ENCODE assay signal across 10 cellular contexts in genomic region chr6:155341130-155341828, GRCh38. TPM values are rescaled to one million over a fixed set of nuclear protein-coding genes. Genes with fewer than 3 reads are reported as not detected.
A peak's percentile ranks its signal among the peaks of the same experiment; 100 is the strongest.
DNase-seq lines count a peak whose midpoint lies in the region; ATAC-seq and TF ChIP-seq lines count a peak whose summit lies in the region.
"Had no signal": no experiment of that assay in that cellular context is flagged by ENCODE, and none has a peak within 500 bp of the region (broad histone marks: within the 10 kb centered on the region; RNA-seq: fewer than 3 reads in every experiment).

No MANE protein-coding gene starts in this region.

- H3K27ac ChIP-seq in endodermal cell (ENCODE audit: low read depth, low read length), result no peak overlapping the region
- H3K27ac ChIP-seq: PC-9 had no signal

- H3K4me1 ChIP-seq in endodermal cell (ENCODE audit: control insufficient read depth, insufficient read depth, low read length), result no peaks in the 10 kb centered on the region

- peak; percentile 67 for ATAC-seq in GM21447 (IDR thresholded peaks at IDR 0.05; ENCODE audit: unreplicated experiment)

- TF ChIP-seq CTCF in endodermal cell (conservative IDR thresholded peaks at IDR 0.05), result no peak
- no peak for TF ChIP-seq CTCF in GM13977 (IDR thresholded peaks at IDR 0.05; ENCODE audit: extremely low read depth, insufficient read depth, missing control alignments)
- no peak for TF ChIP-seq CTCF in chondrocyte (IDR thresholded peaks at IDR 0.05)

- peaks cover 59% of the 10 kb centered on the region for H3K9me3 ChIP-seq in endodermal cell (ENCODE audit: control insufficient read depth, low read length)

- in situ Hi-C loops in GM13977 (cut with MboI; ENCODE audit: low pct_unique_long_range_greater_than_20kb, low sequenced_read_pairs, unreplicated experiment), result no loop called here

- DNase-seq in ELR (ENCODE audit: low read depth) (peak; percentile 62), HS-27A (ENCODE audit: low read depth) (peak; percentile 43), endodermal cell (no peak), GM13977 (ENCODE audit: low spot score) (no peak), ecto neural progenitor cell (ENCODE audit: low spot score) (no peak), chondrocyte (ENCODE audit: low spot score) (no peak)
- DNase-seq in activated CD4-positive, alpha-beta memory T cell treated with anti-CD3 and anti-CD28 coated beads, Interleukin-2, amount 10 ng/mL, durations not matched to agents 7 days and 5 days, result no peak
- DNase-seq: PC-9 had no signal

- H3K27ac Mint-ChIP-seq in endodermal cell, result no peak overlapping the region
- H3K27ac Mint-ChIP-seq in chondrocyte (ENCODE audit: unreplicated experiment), result no peak overlapping the region
- no peak overlapping the region for H3K27ac Mint-ChIP-seq in activated CD4-positive, alpha-beta memory T cell treated with anti-CD3 and anti-CD28 coated beads, Interleukin-2, amount 10 ng/mL, durations not matched to agents 7 days and 5 days
- H3K27ac Mint-ChIP-seq: activated naive CD8-positive, alpha-beta T cell had no signal

- H3K4me3 Mint-ChIP-seq in endodermal cell (no peak overlapping the region), chondrocyte (ENCODE audit: unreplicated experiment) (no peak overlapping the region)
- no peak overlapping the region for H3K4me3 Mint-ChIP-seq in activated CD4-positive, alpha-beta memory T cell treated with anti-CD3 and anti-CD28 coated beads, Interleukin-2, amount 10 ng/mL, durations not matched to agents 7 days and 5 days
- H3K4me3 Mint-ChIP-seq: activated naive CD8-positive, alpha-beta T cell had no signal

- 96 to 100% methylated on average over 2 of the region's 2 CpGs for WGBS in endodermal cell (ENCODE audit: insufficient coverage in 1 of 2, insufficient read length in 1 of 2), 2 experiments

- no peaks in the 10 kb centered on the region for H3K36me3 ChIP-seq in endodermal cell (ENCODE audit: control insufficient read depth, insufficient read depth, low read length)

- H3K4me3 ChIP-seq in endodermal cell (ENCODE audit: low read length), result peak overlapping the region; percentile 64
- H3K4me3 ChIP-seq: PC-9 had no signal

- no peaks in the 10 kb centered on the region for H3K27me3 Mint-ChIP-seq in endodermal cell (ENCODE audit: insufficient read depth)
- no peaks in the 10 kb centered on the region for H3K27me3 Mint-ChIP-seq in chondrocyte (ENCODE audit: low read depth)
- H3K27me3 Mint-ChIP-seq in activated CD4-positive, alpha-beta memory T cell treated with anti-CD3 and anti-CD28 coated beads, Interleukin-2, amount 10 ng/mL, durations not matched to agents 7 days and 5 days, result no peaks in the 10 kb centered on the region
- H3K27me3 Mint-ChIP-seq: activated naive CD8-positive, alpha-beta T cell had no signal

- H3K4me1 Mint-ChIP-seq in endodermal cell (peaks cover 9% of the 10 kb centered on the region), chondrocyte (ENCODE audit: low read depth) (peaks cover 4% of the 10 kb centered on the region)
- H3K4me1 Mint-ChIP-seq in activated CD4-positive, alpha-beta memory T cell treated with anti-CD3 and anti-CD28 coated beads, Interleukin-2, amount 10 ng/mL, durations not matched to agents 7 days and 5 days, result peaks cover 18% of the 10 kb centered on the region

- H3K27me3 ChIP-seq in endodermal cell (ENCODE audit: control insufficient read depth, insufficient read depth, low read length, poor library complexity, severe bottlenecking), result no peaks in the 10 kb centered on the region

- peaks cover 7% of the 10 kb centered on the region for H3K36me3 Mint-ChIP-seq in endodermal cell (ENCODE audit: low read depth)
- H3K36me3 Mint-ChIP-seq in chondrocyte (ENCODE audit: low read depth), result peaks cover 14% of the 10 kb centered on the region
- H3K36me3 Mint-ChIP-seq in activated CD4-positive, alpha-beta memory T cell treated with anti-CD3 and anti-CD28 coated beads, Interleukin-2, amount 10 ng/mL, durations not matched to agents 7 days and 5 days (ENCODE audit: low read depth), result peaks cover 12% of the 10 kb centered on the region

- POLR2A ChIA-PET in activated CD4-positive, alpha-beta memory T cell treated with anti-CD3 and anti-CD28 coated beads, Interleukin-2, amount 10 ng/mL, durations not matched to agents 7 days and 5 days (lab: Charles Lee), result no interaction called here

- CTCF ChIA-PET in activated CD4-positive, alpha-beta memory T cell treated with anti-CD3 and anti-CD28 coated beads, Interleukin-2, amount 10 ng/mL, durations not matched to agents 7 days and 5 days (lab: Charles Lee), result interaction anchor here (1.3 kb wide), 1 partner anchor 14 kb away, joined by 4 read pairs; no protein-coding TSS in a partner anchor

- H3K9me3 Mint-ChIP-seq in endodermal cell (peaks cover 52% of the 10 kb centered on the region), chondrocyte (ENCODE audit: low read depth) (peaks cover 47% of the 10 kb centered on the region)
- H3K9me3 Mint-ChIP-seq in activated CD4-positive, alpha-beta memory T cell treated with anti-CD3 and anti-CD28 coated beads, Interleukin-2, amount 10 ng/mL, durations not matched to agents 7 days and 5 days, result peaks cover 19% of the 10 kb centered on the region

- no peak overlapping the region for H3K9ac ChIP-seq in endodermal cell (ENCODE audit: extremely low read depth, low read length, poor library complexity, severe bottlenecking)

RNA-seq across cellular contexts. Expression of gene TFB1M, which starts 27.0 kb away (rescaled TPM):
- total RNA-seq in endodermal cell, result 10 to 100 TPM; 38.8 to 43.0 TPM
- polyA plus RNA-seq in endodermal cell (2013, experiment 1 of 2), result 19.8 TPM
- 17.0 TPM for polyA plus RNA-seq in endodermal cell (2013, experiment 2 of 2)
- total RNA-seq in chondrocyte, result 15.3 to 16.8 TPM (median 16.8 TPM) in 3 replicates
- 10 to 100 TPM; 24.6 to 28.1 TPM for total RNA-seq in activated CD4-positive, alpha-beta memory T cell treated with anti-CD3 and anti-CD28 coated beads, Interleukin-2, amount 10 ng/mL, durations not matched to agents 7 days and 5 days

Comparison
In these comparisons a context has a peak if more than half of its experiments do, and no peak if none do; other contexts are left out.
1. DNase-seq: peak in ELR (single experiment) and HS-27A (single experiment); none in endodermal cell (single experiment), GM13977 (single experiment), ecto neural progenitor cell (single experiment), chondrocyte (single experiment) and activated CD4-positive, alpha-beta memory T cell treated with anti-CD3 and anti-CD28 coated beads, Interleukin-2, amount 10 ng/mL, durations not matched to agents 7 days and 5 days (single experiment).